Comparison of ENCODE assay signal across 8 cellular contexts in genomic region chr1:150268342-150268705, GRCh38. TPM values are rescaled to one million over a fixed set of nuclear protein-coding genes. Genes with fewer than 3 reads are reported as not detected.
DNase-seq lines count a peak whose midpoint lies in the region; ATAC-seq and TF ChIP-seq lines count a peak whose summit lies in the region.

No MANE protein-coding gene starts in this region.

- peaks cover 36% of the 10 kb centered on the region for H3K36me3 Mint-ChIP-seq in T-helper 2 cell treated with Interferon-gamma antibody and Interleukin-4, amounts not matched to agents 5 μg/mL and 100 μg/mL, for 36 hours (ENCODE audit: low read depth)

- H3K4me3 Mint-ChIP-seq in T-helper 2 cell treated with Interferon-gamma antibody and Interleukin-4, amounts not matched to agents 5 μg/mL and 100 μg/mL, for 36 hours = peak overlapping the region; percentile 90

- TF ChIP-seq CTCF in GM12865 (IDR thresholded peaks at IDR 0.05; ENCODE audit: insufficient read depth, low read depth, low read length, missing control alignments) (no peak), cardiac fibroblast (IDR thresholded peaks at IDR 0.05; ENCODE audit: low read depth, low read length) (no peak)

- H3K4me3 ChIP-seq in GM12865 (ENCODE audit: low read depth, low read length) (peak overlapping the region; percentile 95), cardiac fibroblast (replicated peaks in 1 of 2; ENCODE audit: low read depth in 2 of 2, low read length in 2 of 2) (peak overlapping the region; percentile 90 to 98)

- H3K4me1 Mint-ChIP-seq in T-helper 2 cell treated with Interferon-gamma antibody and Interleukin-4, amounts not matched to agents 5 μg/mL and 100 μg/mL, for 36 hours (ENCODE audit: low read depth) = peaks cover 16% of the 10 kb centered on the region

- peak overlapping the region; percentile 95 for H3K27ac Mint-ChIP-seq in T-helper 2 cell treated with Interferon-gamma antibody and Interleukin-4, amounts not matched to agents 5 μg/mL and 100 μg/mL, for 36 hours

- peaks cover 2% of the 10 kb centered on the region for H3K27me3 Mint-ChIP-seq in T-helper 2 cell treated with Interferon-gamma antibody and Interleukin-4, amounts not matched to agents 5 μg/mL and 100 μg/mL, for 36 hours (ENCODE audit: low read depth)

- ATAC-seq in HG02943 (IDR thresholded peaks at IDR 0.05; ENCODE audit: low read depth, unreplicated experiment) = peak; percentile 15
- ATAC-seq in left lobe of liver = peak; percentile 59

- DNase-seq in GM12865 (ENCODE audit: low read depth) (peak; percentile 63), cardiac fibroblast (ENCODE audit: low read depth in 2 of 2) (peak; percentile 27 to 55), left lobe of liver (ENCODE audit: low spot score) (peak; percentile 57), SK-N-DZ (ENCODE audit: low spot score) (no peak), GM19240 (ENCODE audit: insufficient read length, low spot score) (no peak)
- DNase-seq in T-helper 2 cell treated with Interferon-gamma antibody and Interleukin-4, amounts not matched to agents 5 μg/mL and 100 μg/mL, for 36 hours (ENCODE audit: low spot score) = peak; percentile 25
- peak; percentile 3 to 15 for DNase-seq in stimulated activated CD8-positive, alpha-beta memory T cell treated with anti-CD3 and anti-CD28 coated beads, Interleukin-2, amount 100 ng/mL, for 1 hour (ENCODE audit: low read depth in 2 of 2)

- H3K9me3 Mint-ChIP-seq in T-helper 2 cell treated with Interferon-gamma antibody and Interleukin-4, amounts not matched to agents 5 μg/mL and 100 μg/mL, for 36 hours = no peaks in the 10 kb centered on the region

RNA-seq across cellular contexts. Expression of gene APH1A, which starts 0.5 kb away (rescaled TPM):
- total RNA-seq in left lobe of liver = 88.5 TPM
- 241 and 259 TPM in 2 replicates for polyA plus RNA-seq in SK-N-DZ (2014; cell fraction: cytosol; rRNA removed)
- 157 and 245 TPM in 2 replicates for polyA plus RNA-seq in SK-N-DZ (2014; cell fraction: nucleus; rRNA removed)

RNA-seq across cellular contexts. Expression of gene C1orf54, which starts 4.3 kb away (rescaled TPM):
- 3.0 TPM for total RNA-seq in left lobe of liver
- 3.7 and 11.2 TPM in 2 replicates for polyA plus RNA-seq in SK-N-DZ (2014; cell fraction: cytosol; rRNA removed)
- polyA plus RNA-seq in SK-N-DZ (2014; cell fraction: nucleus; rRNA removed) = 1.7 and 5.0 TPM in 2 replicates

RNA-seq across cellular contexts. Expression of gene CA14, which starts 10.8 kb away (rescaled TPM):
- total RNA-seq in left lobe of liver = 5.6 TPM
- 39.9 and 40.7 TPM in 2 replicates for polyA plus RNA-seq in SK-N-DZ (2014; cell fraction: cytosol; rRNA removed)
- 51.7 and 53.4 TPM in 2 replicates for polyA plus RNA-seq in SK-N-DZ (2014; cell fraction: nucleus; rRNA removed)

RNA-seq across cellular contexts. Expression of gene CIART, which starts 14.0 kb away (rescaled TPM):
- total RNA-seq in left lobe of liver = 5.3 TPM
- polyA plus RNA-seq in SK-N-DZ (2014; cell fraction: cytosol; rRNA removed) = 13.1 and 13.9 TPM in 2 replicates
- polyA plus RNA-seq in SK-N-DZ (2014; cell fraction: nucleus; rRNA removed) = 10.6 and 16.1 TPM in 2 replicates

RNA-seq across cellular contexts. Expression of gene MRPS21, which starts 25.3 kb away (rescaled TPM):
- 27.0 TPM for total RNA-seq in left lobe of liver
- polyA plus RNA-seq in SK-N-DZ (2014; cell fraction: cytosol; rRNA removed) = 200 and 203 TPM in 2 replicates
- polyA plus RNA-seq in SK-N-DZ (2014; cell fraction: nucleus; rRNA removed) = 214 and 248 TPM in 2 replicates

Comparison
In these comparisons a context has a peak if more than half of its experiments do, and no peak if none do; other contexts are left out.
1. DNase-seq: peak in GM12865 (single experiment), T-helper 2 cell treated with Interferon-gamma antibody and Interleukin-4, amounts not matched to agents 5 μg/mL and 100 μg/mL, for 36 hours (single experiment), cardiac fibroblast (2 of 2), left lobe of liver (single experiment) and stimulated activated CD8-positive, alpha-beta memory T cell treated with anti-CD3 and anti-CD28 coated beads, Interleukin-2, amount 100 ng/mL, for 1 hour (2 of 2); none in SK-N-DZ (single experiment) and GM19240 (single experiment).